In genomic region chr2:191041418-191042161, GRCh38 we compare ENCODE assay signal across 11 cellular contexts. TPM values are rescaled to one million over a fixed set of nuclear protein-coding genes. Genes with fewer than 3 reads are reported as not detected.
DNase-seq lines count a peak whose midpoint lies in the region; FAIRE-seq and TF ChIP-seq lines count a peak whose summit lies in the region.
"Had no signal": no experiment of that assay in that cellular context is flagged by ENCODE, and none has a peak within 500 bp of the region (broad histone marks: within the 10 kb centered on the region; RNA-seq: fewer than 3 reads in every experiment).

No MANE protein-coding gene starts in this region.

- no peak overlapping the region for H4K8ac ChIP-seq in mesendoderm (ENCODE audit: low read depth, low read length)

- H3K79me2 ChIP-seq in mesendoderm (ENCODE audit: control insufficient read depth, insufficient read depth, low read length), result no peaks in the 10 kb centered on the region

- TF ChIP-seq CTCF in bronchial epithelial cell (IDR thresholded peaks at IDR 0.05; ENCODE audit: insufficient read depth, low read length, severe bottlenecking) (no peak), ascending aorta (IDR thresholded peaks at IDR 0.05) (no peak), GM13977 (IDR thresholded peaks at IDR 0.05; ENCODE audit: extremely low read depth, insufficient read depth, missing control alignments) (no peak)

- H2AK5ac ChIP-seq in mesendoderm (ENCODE audit: low read length), result no peak overlapping the region

- H3K4me2 ChIP-seq in mesendoderm (ENCODE audit: low read length), result no peak overlapping the region

- H2BK120ac ChIP-seq in mesendoderm (ENCODE audit: low read depth, low read length), result no peak overlapping the region

- peak overlapping the region; percentile 55 for H3K4ac ChIP-seq in mesendoderm (ENCODE audit: low read depth, low read length)

- peak overlapping the region; percentile 29 for H3K56ac ChIP-seq in mesendoderm (ENCODE audit: low read length)

- H3K27ac ChIP-seq in mesendoderm (ENCODE audit: low read depth, low read length) (no peak overlapping the region), ascending aorta (no peak overlapping the region)

- intact Hi-C loops in ascending aorta (cut with DNase I), result no loop called here

- no peaks in the 10 kb centered on the region for H3K9me3 ChIP-seq in ascending aorta
- H3K9me3 ChIP-seq: HAP-1 had no signal

- no peak overlapping the region for H3K23ac ChIP-seq in mesendoderm (ENCODE audit: low read length)

- H3K4me1 ChIP-seq in mesendoderm (ENCODE audit: control insufficient read depth, low read depth, low read length) (peaks cover 6% of the 10 kb centered on the region), ascending aorta (no peaks in the 10 kb centered on the region)

- H3K9ac ChIP-seq in mesendoderm (ENCODE audit: low read length), result no peak overlapping the region

- H3K18ac ChIP-seq in mesendoderm (ENCODE audit: low read length), result peak overlapping the region; percentile 77

- peak; percentile 70 for FAIRE-seq in bronchial epithelial cell (lab: Jason Lieb, UNC)

- no CpG with 5 or more reads among the region's 3 CpGs for WGBS in mesendoderm (ENCODE audit: extremely low coverage, insufficient coverage, low lambda C conversion rate)

- H2BK15ac ChIP-seq in mesendoderm (replicated peaks; ENCODE audit: low read depth), result no peak overlapping the region

- in situ Hi-C loops in GM13977 (cut with MboI; ENCODE audit: low pct_unique_long_range_greater_than_20kb, low sequenced_read_pairs, unreplicated experiment), result no loop called here

- H3K79me1 ChIP-seq in mesendoderm (ENCODE audit: low read length), result no peaks in the 10 kb centered on the region

- no peak overlapping the region for H4K5ac ChIP-seq in mesendoderm (ENCODE audit: low read length)

- H3K36me3 ChIP-seq in bronchial epithelial cell (ENCODE audit: control insufficient read depth, insufficient read depth, low read length) (no peaks in the 10 kb centered on the region), mesendoderm (ENCODE audit: control insufficient read depth, insufficient read depth, low read length) (no peaks in the 10 kb centered on the region), ascending aorta (no peaks in the 10 kb centered on the region)
- H3K36me3 ChIP-seq: HAP-1 had no signal

- DNase-seq in DMS79 (lab: John Stamatoyannopoulos, UW), result peak; percentile 36
- DNase-seq in LoVo (ENCODE audit: low spot score), result peak; percentile 69
- peak; percentile 79 for DNase-seq in bronchial epithelial cell (ENCODE audit: low read depth)
- peak; percentile 87 for DNase-seq in mesendoderm
- DNase-seq in NCI-H2029 treated with DMSO at 0.1 percent for 48 hours (lab: John Stamatoyannopoulos, UW), result no peak
- DNase-seq in ascending aorta (ENCODE audit: low spot score in 2 of 2), result no peak
- DNase-seq in stimulated activated CD4-positive, alpha-beta T cell treated with anti-CD3 and anti-CD28 coated beads, Interleukin-4, amount 100 ng/mL, for 24 hours, result no peak
- no peak for DNase-seq in GM13977 (ENCODE audit: low spot score)
- DNase-seq: natural killer cell, SIG-M5 had no signal

- H3K4me3 ChIP-seq in bronchial epithelial cell (ENCODE audit: low read depth, low read length) (no peak overlapping the region), mesendoderm (ENCODE audit: low read length) (no peak overlapping the region), ascending aorta (no peak overlapping the region)
- H3K4me3 ChIP-seq: HAP-1 had no signal

- no peak overlapping the region for H2BK5ac ChIP-seq in mesendoderm (ENCODE audit: low read length)

- H3K27me3 ChIP-seq in bronchial epithelial cell (ENCODE audit: control insufficient read depth, insufficient read depth, low read length) (no peaks in the 10 kb centered on the region), mesendoderm (ENCODE audit: insufficient read depth, low read length, poor library complexity) (no peaks in the 10 kb centered on the region), ascending aorta (no peaks in the 10 kb centered on the region)

RNA-seq across cellular contexts. Expression of gene STAT1, which starts 27.6 kb away (rescaled TPM):
- total RNA-seq in bronchial epithelial cell (29.0 and 50.2 TPM in 2 replicates), ascending aorta (13.0 TPM)
- 21.3 TPM for polyA plus RNA-seq in mesendoderm (2013, experiment 1 of 2)
- 21.5 TPM for polyA plus RNA-seq in mesendoderm (2013, experiment 2 of 2)

Comparison
In these comparisons a context has a peak if more than half of its experiments do, and no peak if none do; other contexts are left out.
1. DNase-seq: peak in DMS79 (single experiment), LoVo (single experiment), bronchial epithelial cell (single experiment) and mesendoderm (single experiment); none in NCI-H2029 treated with DMSO at 0.1 percent for 48 hours (single experiment), ascending aorta (0 of 2), stimulated activated CD4-positive, alpha-beta T cell treated with anti-CD3 and anti-CD28 coated beads, Interleukin-4, amount 100 ng/mL, for 24 hours (single experiment) and GM13977 (single experiment).